Comparison of ENCODE assay signal across 1 cellular context in the genomic region with DNA sequence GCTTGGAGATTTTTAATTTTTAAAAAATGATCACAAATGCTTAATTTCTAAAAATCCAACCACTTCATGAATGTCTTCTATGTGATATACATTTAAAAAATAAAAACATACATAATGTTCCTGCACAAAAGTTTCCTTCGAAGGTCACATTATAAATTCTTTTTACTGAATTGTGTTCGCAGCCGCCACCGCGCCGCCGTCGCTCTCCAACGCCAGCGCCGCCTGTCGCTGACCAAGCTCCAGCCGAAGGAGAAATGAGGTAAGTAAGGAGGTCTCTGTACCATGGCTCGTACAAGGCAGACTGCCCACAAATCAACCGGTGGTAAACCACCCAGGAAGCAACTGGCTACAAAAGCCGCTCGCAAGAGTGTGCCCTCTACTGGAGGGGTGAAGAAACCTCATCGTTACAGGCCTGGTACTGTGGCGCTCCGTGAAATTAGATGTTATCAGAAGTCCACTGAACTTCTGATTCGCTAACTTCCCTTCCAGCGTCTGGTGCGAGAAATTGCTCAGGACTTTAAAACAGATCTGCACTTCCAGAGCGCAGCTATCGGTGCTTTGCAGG.
TF ChIP-seq lines count a peak whose summit lies in the region.

No MANE protein-coding gene starts in this region.

TF ChIP-seq in H1, 55 proteins besides CTCF, POLR2A, EP300 and RAD21:
- TF ChIP-seq SIX5 (IDR thresholded peaks at IDR 0.05; ENCODE audit: low read depth, low read length) = no peak
- TF ChIP-seq SAP30 (IDR thresholded peaks at IDR 0.05; ENCODE audit: insufficient read depth, insufficient replicate concordance, low read length) = no peak
- TF ChIP-seq SUZ12 (IDR thresholded peaks at IDR 0.05; ENCODE audit: low read length) = no peak
- TF ChIP-seq JUN (IDR thresholded peaks at IDR 0.05; ENCODE audit: low read depth, low read length) = no peak
- no peak for TF ChIP-seq ZNF274 (IDR thresholded peaks at IDR 0.05; ENCODE audit: borderline replicate concordance, extremely low read depth, low read length)
- no peak for TF ChIP-seq RBBP5 (IDR thresholded peaks at IDR 0.05; ENCODE audit: borderline replicate concordance, low read depth, low read length)
- TF ChIP-seq RNF2 (IDR thresholded peaks at IDR 0.05; ENCODE audit: borderline replicate concordance, low read depth, low read length, missing control alignments, poor library complexity, severe bottlenecking) = no peak
- TF ChIP-seq SP1 (IDR thresholded peaks at IDR 0.05; ENCODE audit: low read depth, low read length) = no peak
- TF ChIP-seq SP2 (IDR thresholded peaks at IDR 0.05; ENCODE audit: low read length) = no peak
- TF ChIP-seq BCL11A (IDR thresholded peaks at IDR 0.05; ENCODE audit: low read depth in 2 of 2, low read length in 2 of 2) = no peak
- TF ChIP-seq GTF2F1 (IDR thresholded peaks at IDR 0.05; ENCODE audit: borderline replicate concordance, low read depth, low read length) = no peak
- no peak for TF ChIP-seq TAF1 (IDR thresholded peaks at IDR 0.05; ENCODE audit: low read depth, low read length)
- no peak for TF ChIP-seq ASH2L (IDR thresholded peaks at IDR 0.05; ENCODE audit: low read length)
- TF ChIP-seq, protein P1, sequence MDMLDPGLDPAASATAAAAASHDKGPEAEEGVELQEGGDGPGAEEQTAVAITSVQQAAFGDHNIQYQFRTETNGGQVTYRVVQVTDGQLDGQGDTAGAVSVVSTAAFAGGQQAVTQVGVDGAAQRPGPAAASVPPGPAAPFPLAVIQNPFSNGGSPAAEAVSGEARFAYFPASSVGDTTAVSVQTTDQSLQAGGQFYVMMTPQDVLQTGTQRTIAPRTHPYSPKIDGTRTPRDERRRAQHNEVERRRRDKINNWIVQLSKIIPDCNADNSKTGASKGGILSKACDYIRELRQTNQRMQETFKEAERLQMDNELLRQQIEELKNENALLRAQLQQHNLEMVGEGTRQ (IDR thresholded peaks at IDR 0.05; ENCODE audit: low read length) = no peak
- TF ChIP-seq CTBP2 (IDR thresholded peaks at IDR 0.05; ENCODE audit: borderline replicate concordance, insufficient read depth, insufficient read length, low read length) = no peak
- no peak for TF ChIP-seq CBX8 (IDR thresholded peaks at IDR 0.05; ENCODE audit: borderline replicate concordance, low read depth, low read length)
